Comparison of ENCODE assay signal across 1 cellular context in the genomic region with DNA sequence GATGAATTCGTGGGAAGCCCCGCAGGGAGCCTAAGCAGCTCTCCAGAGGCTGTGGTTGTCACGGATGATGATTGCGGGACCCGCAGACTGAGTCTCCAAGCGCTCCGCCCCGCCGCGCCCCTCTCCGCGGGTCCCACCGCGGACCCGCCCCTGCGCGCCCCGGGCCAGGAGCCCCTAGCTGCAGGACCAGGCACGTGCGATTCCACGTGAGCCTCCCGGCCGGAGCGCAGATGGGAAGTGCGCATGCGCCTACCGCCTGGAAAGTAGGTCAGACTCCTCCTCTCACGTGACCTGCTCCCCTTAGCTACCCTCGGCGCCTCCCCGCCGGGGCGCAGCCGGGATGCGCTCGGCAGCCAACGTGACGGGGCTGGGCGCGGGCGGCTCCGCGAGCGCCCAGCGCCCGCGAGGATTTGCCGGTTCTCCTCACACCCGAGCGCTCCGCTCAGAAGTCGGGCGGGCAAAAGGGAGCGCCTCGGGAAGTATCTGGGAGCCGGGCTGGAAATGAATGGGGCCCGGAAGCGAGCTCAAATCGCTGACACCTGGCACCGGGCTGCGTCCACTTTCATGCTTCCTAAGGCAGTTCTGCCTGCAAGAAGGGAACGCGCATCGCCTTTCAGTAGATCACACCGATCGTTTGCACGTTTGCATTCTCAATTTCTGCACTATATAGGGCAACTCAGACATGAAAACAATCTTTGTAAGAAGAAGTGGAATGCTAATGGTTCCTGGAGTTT.
TF ChIP-seq lines count a peak whose summit lies in the region.

No MANE protein-coding gene starts in this region.

TF ChIP-seq in HepG2, 621 proteins besides CTCF, POLR2A, EP300 and RAD21 (continued from another document and continues in another):
- TF ChIP-seq RXRA (CRISPR knock-in tag; IDR thresholded peaks at IDR 0.05): peak; percentile 69
- TF ChIP-seq ZNF224 (CRISPR knock-in tag; IDR thresholded peaks at IDR 0.05): peak; percentile 79; the same call in 1 of the 2 replicates
- TF ChIP-seq ZIK1 (CRISPR knock-in tag; IDR thresholded peaks at IDR 0.05; ENCODE audit: borderline replicate concordance, low read depth): peak; percentile 96
- peak; percentile 92 for TF ChIP-seq ZNF580 (CRISPR knock-in tag; IDR thresholded peaks at IDR 0.05; ENCODE audit: borderline replicate concordance, low read depth)
- no peak for TF ChIP-seq ZNF432 (CRISPR knock-in tag; IDR thresholded peaks at IDR 0.05; ENCODE audit: borderline replicate concordance)
- TF ChIP-seq YEATS4 (CRISPR knock-in tag; IDR thresholded peaks at IDR 0.05; ENCODE audit: borderline replicate concordance): peak; percentile 74
- no peak for TF ChIP-seq ZKSCAN1 (IDR thresholded peaks at IDR 0.05; ENCODE audit: low read length)
- TF ChIP-seq DBP (CRISPR knock-in tag; IDR thresholded peaks at IDR 0.05; ENCODE audit: not compliant biosample characterization): peak; percentile 58
- TF ChIP-seq ZNF143 (CRISPR knock-in tag; IDR thresholded peaks at IDR 0.05): 0 out of 2 replicates have a peak, but pooled peaks have one; percentile 43
- TF ChIP-seq SNAPC4 (CRISPR knock-in tag; IDR thresholded peaks at IDR 0.05): peak; percentile 12; the same call in 1 of the 2 replicates
- TF ChIP-seq ZNF10 (CRISPR knock-in tag; IDR thresholded peaks at IDR 0.05; ENCODE audit: borderline replicate concordance, low read depth): no peak
- TF ChIP-seq ZNF367 (CRISPR knock-in tag; IDR thresholded peaks at IDR 0.05; ENCODE audit: borderline replicate concordance): peak; percentile 76; the same call in 1 of the 2 replicates
- TF ChIP-seq JUN (CRISPR knock-in tag; IDR thresholded peaks at IDR 0.05): 0 out of 2 replicates have a peak, but pooled peaks have one; percentile 42
- no peak for TF ChIP-seq CERS6 (CRISPR knock-in tag; IDR thresholded peaks at IDR 0.05)
- no peak for TF ChIP-seq HDAC6 (IDR thresholded peaks at IDR 0.05; ENCODE audit: low read depth, low read length)
- TF ChIP-seq ZNF7 (CRISPR knock-in tag; IDR thresholded peaks at IDR 0.05): no peak
- TF ChIP-seq ZBTB3 (CRISPR knock-in tag; IDR thresholded peaks at IDR 0.05; ENCODE audit: borderline replicate concordance, low read depth): 0 out of 2 replicates have a peak, but pooled peaks have one; percentile 25
- peak; percentile 80 for TF ChIP-seq KMT2A (CRISPR knock-in tag; IDR thresholded peaks at IDR 0.05)
- peak; percentile 72; the same call in 1 of the 2 replicates for TF ChIP-seq ZNF816 (CRISPR knock-in tag; IDR thresholded peaks at IDR 0.05; ENCODE audit: borderline replicate concordance)
- peak; percentile 94 for TF ChIP-seq ZSCAN12 (CRISPR knock-in tag; IDR thresholded peaks at IDR 0.05)
- TF ChIP-seq KLF12 (CRISPR knock-in tag; IDR thresholded peaks at IDR 0.05; ENCODE audit: borderline replicate concordance): peak; percentile 72
- no peak for TF ChIP-seq ETS1 (CRISPR knock-in tag; IDR thresholded peaks at IDR 0.05)
- peak; percentile 91 for TF ChIP-seq ZNF230 (CRISPR knock-in tag; IDR thresholded peaks at IDR 0.05)
- no peak for TF ChIP-seq ZKSCAN5 (CRISPR knock-in tag; IDR thresholded peaks at IDR 0.05)
- no peak for TF ChIP-seq MZF1 (CRISPR knock-in tag; IDR thresholded peaks at IDR 0.05; ENCODE audit: borderline replicate concordance)
- TF ChIP-seq ZNF30 (CRISPR knock-in tag; IDR thresholded peaks at IDR 0.05): no peak
- TF ChIP-seq KLF15 (CRISPR knock-in tag; IDR thresholded peaks at IDR 0.05; ENCODE audit: borderline replicate concordance): no peak
- peak; percentile 87 for TF ChIP-seq RFXAP (CRISPR knock-in tag; IDR thresholded peaks at IDR 0.05; ENCODE audit: borderline replicate concordance)
- TF ChIP-seq HOXA7 (CRISPR knock-in tag; IDR thresholded peaks at IDR 0.05): no peak
- TF ChIP-seq ZNF775 (CRISPR knock-in tag; IDR thresholded peaks at IDR 0.05; ENCODE audit: borderline replicate concordance): no peak
- 0 out of 2 replicates have a peak, but pooled peaks have one; percentile 25 for TF ChIP-seq PPARG (CRISPR knock-in tag; conservative IDR thresholded peaks at IDR 0.05)
- TF ChIP-seq ZNF644 (CRISPR knock-in tag; IDR thresholded peaks at IDR 0.05; ENCODE audit: low read depth): no peak
- TF ChIP-seq, protein P1, sequence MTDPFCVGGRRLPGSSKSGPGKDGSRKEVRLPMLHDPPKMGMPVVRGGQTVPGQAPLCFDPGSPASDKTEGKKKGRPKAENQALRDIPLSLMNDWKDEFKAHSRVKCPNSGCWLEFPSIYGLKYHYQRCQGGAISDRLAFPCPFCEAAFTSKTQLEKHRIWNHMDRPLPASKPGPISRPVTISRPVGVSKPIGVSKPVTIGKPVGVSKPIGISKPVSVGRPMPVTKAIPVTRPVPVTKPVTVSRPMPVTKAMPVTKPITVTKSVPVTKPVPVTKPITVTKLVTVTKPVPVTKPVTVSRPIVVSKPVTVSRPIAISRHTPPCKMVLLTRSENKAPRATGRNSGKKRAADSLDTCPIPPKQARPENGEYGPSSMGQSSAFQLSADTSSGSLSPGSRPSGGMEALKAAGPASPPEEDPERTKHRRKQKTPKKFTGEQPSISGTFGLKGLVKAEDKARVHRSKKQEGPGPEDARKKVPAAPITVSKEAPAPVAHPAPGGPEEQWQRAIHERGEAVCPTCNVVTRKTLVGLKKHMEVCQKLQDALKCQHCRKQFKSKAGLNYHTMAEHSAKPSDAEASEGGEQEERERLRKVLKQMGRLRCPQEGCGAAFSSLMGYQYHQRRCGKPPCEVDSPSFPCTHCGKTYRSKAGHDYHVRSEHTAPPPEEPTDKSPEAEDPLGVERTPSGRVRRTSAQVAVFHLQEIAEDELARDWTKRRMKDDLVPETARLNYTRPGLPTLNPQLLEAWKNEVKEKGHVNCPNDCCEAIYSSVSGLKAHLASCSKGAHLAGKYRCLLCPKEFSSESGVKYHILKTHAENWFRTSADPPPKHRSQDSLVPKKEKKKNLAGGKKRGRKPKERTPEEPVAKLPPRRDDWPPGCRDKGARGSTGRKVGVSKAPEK (CRISPR knock-in tag; IDR thresholded peaks at IDR 0.05; ENCODE audit: borderline replicate concordance): no peak
- peak; percentile 96 for TF ChIP-seq ZMYM4 (CRISPR knock-in tag; IDR thresholded peaks at IDR 0.05)
- no peak for TF ChIP-seq NFE2 (CRISPR knock-in tag; IDR thresholded peaks at IDR 0.05)
- peak; percentile 93; the same call in 1 of the 2 replicates for TF ChIP-seq NKX3-1 (CRISPR knock-in tag; IDR thresholded peaks at IDR 0.05)
- peak; percentile 54 for TF ChIP-seq CBX1 (IDR thresholded peaks at IDR 0.05; ENCODE audit: low read depth)
- TF ChIP-seq NR1H2 (CRISPR knock-in tag; IDR thresholded peaks at IDR 0.05; ENCODE audit: borderline replicate concordance, low read depth): no peak
- TF ChIP-seq, protein P2, sequence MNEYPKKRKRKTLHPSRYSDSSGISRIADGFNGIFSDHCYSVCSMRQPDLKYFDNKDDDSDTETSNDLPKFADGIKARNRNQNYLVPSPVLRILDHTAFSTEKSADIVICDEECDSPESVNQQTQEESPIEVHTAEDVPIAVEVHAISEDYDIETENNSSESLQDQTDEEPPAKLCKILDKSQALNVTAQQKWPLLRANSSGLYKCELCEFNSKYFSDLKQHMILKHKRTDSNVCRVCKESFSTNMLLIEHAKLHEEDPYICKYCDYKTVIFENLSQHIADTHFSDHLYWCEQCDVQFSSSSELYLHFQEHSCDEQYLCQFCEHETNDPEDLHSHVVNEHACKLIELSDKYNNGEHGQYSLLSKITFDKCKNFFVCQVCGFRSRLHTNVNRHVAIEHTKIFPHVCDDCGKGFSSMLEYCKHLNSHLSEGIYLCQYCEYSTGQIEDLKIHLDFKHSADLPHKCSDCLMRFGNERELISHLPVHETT (CRISPR knock-in tag; conservative IDR thresholded peaks at IDR 0.05): 0 out of 2 replicates have a peak, but pooled peaks have one; percentile 28
- no peak for TF ChIP-seq ZNF609 (CRISPR knock-in tag; IDR thresholded peaks at IDR 0.05; ENCODE audit: borderline replicate concordance)
- no peak for TF ChIP-seq ZNF24 (IDR thresholded peaks at IDR 0.05)
- TF ChIP-seq ZNF747 (CRISPR knock-in tag; IDR thresholded peaks at IDR 0.05; ENCODE audit: borderline replicate concordance): peak; percentile 10; the same call in 1 of the 2 replicates
